Comparison of ENCODE assay signal across 6 cellular contexts in genomic region chr12:8317680-8318079, GRCh38.
DNase-seq lines count a peak whose midpoint lies in the region; ATAC-seq and TF ChIP-seq lines count a peak whose summit lies in the region.
"Not testable (repeated sequence)": the region's sequence is repeated elsewhere in the genome, so short reads cannot be mapped to it uniquely, and the experiment has no call there.

No MANE protein-coding gene starts in this region.

- H3K79me2 ChIP-seq in mesendoderm (ENCODE audit: control insufficient read depth, insufficient read depth, low read length): not testable (repeated sequence)

- not testable (repeated sequence) for H3K4me3 Mint-ChIP-seq in T-helper 17 cell; central memory CD8-positive, alpha-beta T cell
- peak overlapping the region; percentile 13 for H3K4me3 Mint-ChIP-seq in progenitor cell of endocrine pancreas (ENCODE audit: low read depth)

- not testable (repeated sequence) for H3K9ac ChIP-seq in mesendoderm (ENCODE audit: low read length)

- not testable (repeated sequence) for H2BK15ac ChIP-seq in mesendoderm (replicated peaks; ENCODE audit: low read depth)

- H3K4ac ChIP-seq in mesendoderm (ENCODE audit: low read depth, low read length): not testable (repeated sequence)

- H3K27me3 ChIP-seq in cardiac muscle cell; mesendoderm (ENCODE audit: insufficient read depth, low read length, poor library complexity): not testable (repeated sequence)

- H4K5ac ChIP-seq in mesendoderm (ENCODE audit: low read length): not testable (repeated sequence)

- not testable (repeated sequence) for TF ChIP-seq CTCF in cardiac muscle cell (IDR thresholded peaks at IDR 0.05; ENCODE audit: low read depth, low read length); progenitor cell of endocrine pancreas (IDR thresholded peaks at IDR 0.05; ENCODE audit: unreplicated experiment)

- DNase-seq in ELF-1 (ENCODE audit: low read depth, low spot score) (peak; percentile 41), mesendoderm (peak; percentile 94)
- not testable (repeated sequence) for DNase-seq in T-helper 17 cell; central memory CD8-positive, alpha-beta T cell (ENCODE audit: low spot score in 2 of 2); cardiac muscle cell (ENCODE audit: low read depth in 1 of 2, low spot score in 1 of 2); progenitor cell of endocrine pancreas (ENCODE audit: low spot score, unreplicated experiment)

- peaks cover 38% of the 10 kb centered on the region for H3K4me1 ChIP-seq in cardiac muscle cell (ENCODE audit: low read depth)
- H3K4me1 ChIP-seq in mesendoderm (ENCODE audit: control insufficient read depth, low read depth, low read length): not testable (repeated sequence)

- not testable (repeated sequence) for H3K4me2 ChIP-seq in mesendoderm (ENCODE audit: low read length)

- H3K56ac ChIP-seq in mesendoderm (ENCODE audit: low read length): not testable (repeated sequence)

- not testable (repeated sequence) for H2BK5ac ChIP-seq in mesendoderm (ENCODE audit: low read length)

- not testable (repeated sequence) for ATAC-seq in T-helper 17 cell; central memory CD8-positive, alpha-beta T cell (replicated peaks; ENCODE audit: extremely low read depth, poor library complexity, severe bottlenecking)

- H3K27me3 Mint-ChIP-seq in T-helper 17 cell; central memory CD8-positive, alpha-beta T cell: not testable (repeated sequence)
- peaks cover 27% of the 10 kb centered on the region for H3K27me3 Mint-ChIP-seq in progenitor cell of endocrine pancreas

- H3K4me3 ChIP-seq in cardiac muscle cell; mesendoderm (ENCODE audit: low read length): not testable (repeated sequence)

- H3K79me1 ChIP-seq in mesendoderm (ENCODE audit: low read length): not testable (repeated sequence)

- not testable (repeated sequence) for H3K18ac ChIP-seq in mesendoderm (ENCODE audit: low read length)

- not testable (repeated sequence) for H3K9me3 ChIP-seq in T-helper 17 cell (ENCODE audit: control insufficient read depth, low read length, poor library complexity, severe bottlenecking); cardiac muscle cell (ENCODE audit: low read depth)

- no CpG with 5 or more reads among the region's 5 CpGs for WGBS in mesendoderm (ENCODE audit: extremely low coverage, insufficient coverage, low lambda C conversion rate)

- H4K8ac ChIP-seq in mesendoderm (ENCODE audit: low read depth, low read length): not testable (repeated sequence)

- H3K36me3 ChIP-seq in cardiac muscle cell; mesendoderm (ENCODE audit: control insufficient read depth, insufficient read depth, low read length): not testable (repeated sequence)

- H3K27ac ChIP-seq in cardiac muscle cell: peak overlapping the region; percentile 81
- H3K27ac ChIP-seq in mesendoderm (ENCODE audit: low read depth, low read length): not testable (repeated sequence)

- not testable (repeated sequence) for H2AK5ac ChIP-seq in mesendoderm (ENCODE audit: low read length)

- H3K4me1 Mint-ChIP-seq in T-helper 17 cell: peaks cover 27% of the 10 kb centered on the region
- peaks cover 15% of the 10 kb centered on the region for H3K4me1 Mint-ChIP-seq in central memory CD8-positive, alpha-beta T cell
- H3K4me1 Mint-ChIP-seq in progenitor cell of endocrine pancreas (ENCODE audit: low read depth): peaks cover 34% of the 10 kb centered on the region

- H3K9me3 Mint-ChIP-seq in central memory CD8-positive, alpha-beta T cell; progenitor cell of endocrine pancreas (ENCODE audit: low read depth): not testable (repeated sequence)

- not testable (repeated sequence) for H3K23ac ChIP-seq in mesendoderm (ENCODE audit: low read length)

- H3K36me3 Mint-ChIP-seq in T-helper 17 cell (ENCODE audit: low read depth); central memory CD8-positive, alpha-beta T cell (ENCODE audit: insufficient read depth); progenitor cell of endocrine pancreas (ENCODE audit: insufficient read depth): not testable (repeated sequence)

- not testable (repeated sequence) for H2BK120ac ChIP-seq in mesendoderm (ENCODE audit: low read depth, low read length)

- H3K27ac Mint-ChIP-seq in T-helper 17 cell: peak overlapping the region; percentile 98
- peak overlapping the region; percentile 99 for H3K27ac Mint-ChIP-seq in central memory CD8-positive, alpha-beta T cell (ENCODE audit: low read depth)
- not testable (repeated sequence) for H3K27ac Mint-ChIP-seq in progenitor cell of endocrine pancreas
